In the genomic region with DNA sequence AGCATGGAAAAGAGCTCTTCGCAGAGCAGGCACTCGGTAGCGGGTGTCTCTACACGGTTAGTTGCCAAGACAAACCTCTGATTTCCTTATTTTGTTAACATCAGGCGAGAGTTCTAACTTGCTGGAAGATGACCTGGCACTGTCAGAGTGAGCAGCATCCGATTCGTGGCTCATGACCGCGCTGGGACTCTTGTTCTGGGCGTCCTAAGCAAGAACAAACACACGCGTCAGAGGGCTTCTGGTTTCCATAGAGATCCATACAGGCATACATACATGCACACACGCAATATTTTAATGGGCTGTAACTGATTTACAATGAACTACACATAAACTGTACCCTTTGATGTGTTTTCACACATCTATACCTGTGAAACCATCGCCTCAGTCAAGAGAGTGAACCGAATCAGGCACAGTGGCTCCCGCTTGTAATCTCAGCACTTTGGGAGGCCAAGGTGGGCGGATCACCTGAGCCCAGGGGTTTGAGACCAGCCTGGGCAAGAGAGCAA, we compare ENCODE assay signal across 15 cellular contexts. TPM values are rescaled to one million over a fixed set of nuclear protein-coding genes. Genes with fewer than 3 reads are reported as not detected.
"Had no signal": no experiment of that assay in that cellular context is flagged by ENCODE, and none has a peak within 500 bp of the region (broad histone marks: within the 10 kb centered on the region; RNA-seq: fewer than 3 reads in every experiment).

No MANE protein-coding gene starts in this region.

RNA-seq across cellular contexts. Expression of a gene that starts 35.5 kb away (rescaled TPM):
- total RNA-seq: activated B cell treated with CpG ODN at 0.5 μM for 24 hours; activated CD4-positive, alpha-beta memory T cell treated with anti-CD3 and anti-CD28 coated beads for 36 hours; activated naive CD4-positive, alpha-beta T cell treated with anti-CD3 and anti-CD28 coated beads for 36 hours; activated naive CD8-positive, alpha-beta T cell treated with anti-CD3 and anti-CD28 coated beads for 36 hours; ascending aorta; bronchial epithelial cell had no signal
- polyA plus RNA-seq: cardiac muscle cell had no signal

RNA-seq across cellular contexts. Expression of a gene that starts 54.4 kb away (rescaled TPM):
- total RNA-seq: activated B cell treated with CpG ODN at 0.5 μM for 24 hours; activated CD4-positive, alpha-beta memory T cell treated with anti-CD3 and anti-CD28 coated beads for 36 hours; activated CD4-positive, alpha-beta T cell treated with anti-CD3 and anti-CD28 coated beads, Interleukin-2, amount 10 ng/mL, durations not matched to agents 24 days and 14 days; activated CD8-positive, alpha-beta memory T cell treated with anti-CD3 and anti-CD28 coated beads for 36 hours; activated CD8-positive, alpha-beta T cell treated with anti-CD3 and anti-CD28 coated beads for 36 hours; activated naive CD4-positive, alpha-beta T cell treated with anti-CD3 and anti-CD28 coated beads for 36 hours; activated naive CD4-positive, alpha-beta T cell treated with anti-CD3 and anti-CD28 coated beads, Interleukin-2, amount 50 U/mL, for 72 hours; activated naive CD8-positive, alpha-beta T cell treated with anti-CD3 and anti-CD28 coated beads for 36 hours; activated T-helper 1 cell treated with anti-CD3 and anti-CD28 coated beads, Interleukin-12 subunit alpha, Interleukin-12 subunit beta, Interleukin-2, Interleukin-4 antibody, amounts not matched to agents 30 ng/mL and 10 ng/mL and 1 ng/mL, durations not matched to agents 14 hours and 24 hours and 36 hours; activated T-helper 17 cell treated with anti-CD3 and anti-CD28 coated beads, Interleukin-2, amount 50 U/mL, for 72 hours; adrenal gland; ascending aorta; bronchial epithelial cell; cardiac muscle cell; cerebellum had no signal
